Comparison of ENCODE assay signal across 26 cellular contexts in genomic region chr17:50495918-50496317, GRCh38. TPM values are rescaled to one million over a fixed set of nuclear protein-coding genes. Genes with fewer than 3 reads are reported as not detected.
A peak's percentile ranks its signal among the peaks of the same experiment; 100 is the strongest.
DNase-seq lines count a peak whose midpoint lies in the region; ATAC-seq, FAIRE-seq and TF ChIP-seq lines count a peak whose summit lies in the region.
"Had no signal": no experiment of that assay in that cellular context is flagged by ENCODE, and none has a peak within 500 bp of the region (broad histone marks: within the 10 kb centered on the region; RNA-seq: fewer than 3 reads in every experiment).

No MANE protein-coding gene starts in this region.

- no peaks in the 10 kb centered on the region for H3K4me1 Mint-ChIP-seq in astrocyte (ENCODE audit: low read depth, unreplicated experiment)
- H3K4me1 Mint-ChIP-seq: activated naive CD4-positive, alpha-beta T cell treated with anti-CD3 and anti-CD28 coated beads, Interleukin-2, amount 10 ng/mL, durations not matched to agents 7 days and 5 days; CD4-positive, alpha-beta memory T cell; immature natural killer cell; T-helper 17 cell had no signal

- H3K27ac ChIP-seq in astrocyte (ENCODE audit: low read depth, low read length): no peak overlapping the region
- H3K27ac ChIP-seq: sigmoid colon, transverse colon had no signal

- no peaks in the 10 kb centered on the region for H3K27me3 ChIP-seq in astrocyte (ENCODE audit: insufficient read depth, low read length)
- H3K27me3 ChIP-seq: sigmoid colon, transverse colon had no signal

- no peak overlapping the region for H3K27ac Mint-ChIP-seq in astrocyte (ENCODE audit: unreplicated experiment)
- H3K27ac Mint-ChIP-seq: activated naive CD4-positive, alpha-beta T cell treated with anti-CD3 and anti-CD28 coated beads, Interleukin-2, amount 10 ng/mL, durations not matched to agents 7 days and 5 days; activated T-cell treated with anti-CD3 and anti-CD28 coated beads, Interleukin-2, amount 50 U/mL, for 72 hours; CD4-positive, alpha-beta memory T cell; immature natural killer cell; T-helper 17 cell had no signal

- H3K4me2 ChIP-seq in astrocyte (ENCODE audit: low read length): no peak overlapping the region

- no peak overlapping the region for H2AFZ ChIP-seq in astrocyte (ENCODE audit: low read depth, low read length)

- no peaks in the 10 kb centered on the region for H3K9me3 Mint-ChIP-seq in astrocyte (ENCODE audit: unreplicated experiment)
- H3K9me3 Mint-ChIP-seq: activated naive CD4-positive, alpha-beta T cell treated with anti-CD3 and anti-CD28 coated beads, Interleukin-2, amount 10 ng/mL, durations not matched to agents 7 days and 5 days; activated T-cell treated with anti-CD3 and anti-CD28 coated beads, Interleukin-2, amount 50 U/mL, for 72 hours; CD4-positive, alpha-beta memory T cell; immature natural killer cell had no signal

- no peaks in the 10 kb centered on the region for H4K20me1 ChIP-seq in astrocyte (ENCODE audit: insufficient read depth, low read length)

- no peak overlapping the region for H3K9ac ChIP-seq in astrocyte (ENCODE audit: low read length)

- no peaks in the 10 kb centered on the region for H3K4me1 ChIP-seq in astrocyte (ENCODE audit: insufficient read depth, low read length)
- H3K4me1 ChIP-seq: sigmoid colon had no signal

- no peak overlapping the region for H3K4me3 ChIP-seq in astrocyte (ENCODE audit: insufficient read depth, low read depth, low read length)
- H3K4me3 ChIP-seq in retinal pigment epithelial cell (ENCODE audit: low read length): no peak overlapping the region
- H3K4me3 ChIP-seq: sigmoid colon, transverse colon had no signal

- no peaks in the 10 kb centered on the region for H3K9me3 ChIP-seq in astrocyte (ENCODE audit: insufficient read depth, low read depth, low read length)
- H3K9me3 ChIP-seq: sigmoid colon, transverse colon had no signal

- no peak overlapping the region for H3K4me3 Mint-ChIP-seq in astrocyte (ENCODE audit: unreplicated experiment)
- H3K4me3 Mint-ChIP-seq: activated naive CD4-positive, alpha-beta T cell treated with anti-CD3 and anti-CD28 coated beads, Interleukin-2, amount 10 ng/mL, durations not matched to agents 7 days and 5 days; activated T-cell treated with anti-CD3 and anti-CD28 coated beads, Interleukin-2, amount 50 U/mL, for 72 hours; CD4-positive, alpha-beta memory T cell; immature natural killer cell; T-helper 17 cell had no signal

- peak; percentile 20 for FAIRE-seq in HTR-8/SVneo (lab: Jason Lieb, UNC)
- FAIRE-seq in astrocyte (lab: Jason Lieb, UNC): no peak
- no peak for FAIRE-seq in GM12891 (lab: Jason Lieb, UNC)
- FAIRE-seq: endothelial cell of umbilical vein had no signal

- H3K79me2 ChIP-seq in astrocyte (ENCODE audit: insufficient read depth, low read length): no peaks in the 10 kb centered on the region

- peaks cover 6% of the 10 kb centered on the region for H3K27me3 Mint-ChIP-seq in astrocyte (ENCODE audit: low read depth, unreplicated experiment)
- H3K27me3 Mint-ChIP-seq: T-helper 17 cell had no signal

- DNase-seq in HTR-8/SVneo (ENCODE audit: insufficient read length, low spot score): no peak
- DNase-seq in astrocyte (ENCODE audit: low read depth): peak; percentile 59
- peak; percentile 48 for DNase-seq in retinal pigment epithelial cell (ENCODE audit: low read depth)
- no peak for DNase-seq in GM12891 (ENCODE audit: insufficient read length, low spot score)
- DNase-seq in midbrain (lab: John Stamatoyannopoulos, UW): no peak
- DNase-seq: activated CD4-positive, alpha-beta T cell treated with anti-CD3 and anti-CD28 coated beads for 48 hours; activated naive CD4-positive, alpha-beta T cell treated with anti-CD3 and anti-CD28 coated beads, Interleukin-2, amount 10 ng/mL, durations not matched to agents 7 days and 5 days; activated T-cell treated with anti-CD3 and anti-CD28 coated beads, Interleukin-2, amount 50 U/mL, for 72 hours; caudate nucleus; CD4-positive, alpha-beta memory T cell; dermis blood vessel endothelial cell; DMS153; GF-D8; immature natural killer cell; left ventricle myocardium superior; NCI-H1417; NCI-H2081 treated with DMSO at 0.1 percent for 48 hours; sigmoid colon; stimulated activated CD8-positive, alpha-beta memory T cell treated with anti-CD3 and anti-CD28 coated beads, Interleukin-4, amount 100 ng/mL, for 48 hours; T-helper 17 cell; transverse colon had no signal

- no peak for ATAC-seq in HG03159 (IDR thresholded peaks at IDR 0.05; ENCODE audit: unreplicated experiment)
- ATAC-seq: activated T-cell treated with anti-CD3 and anti-CD28 coated beads, Interleukin-2, amount 50 U/mL, for 72 hours; left ventricle myocardium superior; T-helper 17 cell had no signal

- TF ChIP-seq POLR2A in GM12891 (IDR thresholded peaks at IDR 0.05; ENCODE audit: low read depth, low read length): no peak

- no peaks in the 10 kb centered on the region for H3K36me3 Mint-ChIP-seq in astrocyte (ENCODE audit: low read depth, unreplicated experiment)
- H3K36me3 Mint-ChIP-seq: activated naive CD4-positive, alpha-beta T cell treated with anti-CD3 and anti-CD28 coated beads, Interleukin-2, amount 10 ng/mL, durations not matched to agents 7 days and 5 days; CD4-positive, alpha-beta memory T cell; immature natural killer cell had no signal

- no peaks in the 10 kb centered on the region for H3K36me3 ChIP-seq in astrocyte (ENCODE audit: insufficient read depth, low read length)
- H3K36me3 ChIP-seq: sigmoid colon, transverse colon had no signal

- TF ChIP-seq CTCF in astrocyte (IDR thresholded peaks at IDR 0.05; ENCODE audit: insufficient read depth, low read depth, low read length): no peak
- TF ChIP-seq CTCF in retinal pigment epithelial cell (conservative IDR thresholded peaks at IDR 0.05; ENCODE audit: low read depth, low read length): no peak

TF ChIP-seq in GM12891, 5 proteins besides CTCF, POLR2A, EP300 and RAD21:
- no peak for TF ChIP-seq SPI1 (IDR thresholded peaks at IDR 0.05; ENCODE audit: low read depth, low read length)
- no peak for TF ChIP-seq PAX5 (IDR thresholded peaks at IDR 0.05; ENCODE audit: insufficient read depth, low read length, severe bottlenecking)
- TF ChIP-seq TAF1 (IDR thresholded peaks at IDR 0.05; ENCODE audit: low read depth, low read length): no peak
- TF ChIP-seq POLR2AphosphoS5 (IDR thresholded peaks at IDR 0.05; ENCODE audit: low read depth, low read length): no peak
- TF ChIP-seq POU2F2 (IDR thresholded peaks at IDR 0.05; ENCODE audit: low read depth, low read length): no peak

RNA-seq across cellular contexts. Expression of gene MYCBPAP, which starts 12.3 kb away (rescaled TPM):
- total RNA-seq in astrocyte: 0.99 and 1.4 TPM in 2 replicates
- 2.4 TPM for polyA plus RNA-seq in GM12891 (2012; ENCODE audit: low read depth, missing spikeins)

RNA-seq across cellular contexts. Expression of gene RSAD1, which starts 17.3 kb away (rescaled TPM):
- 18.8 and 21.6 TPM in 2 replicates for total RNA-seq in astrocyte
- polyA plus RNA-seq in GM12891 (2012; ENCODE audit: low read depth, missing spikeins): 7.8 TPM

RNA-seq across cellular contexts. Expression of gene CHAD, which starts 27.2 kb away (rescaled TPM):
- not detected in 2 replicates for total RNA-seq in astrocyte
- not detected for polyA plus RNA-seq in GM12891 (2012; ENCODE audit: low read depth, missing spikeins)
- total RNA-seq: activated T-cell treated with anti-CD3 and anti-CD28 coated beads, Interleukin-2, amount 50 U/mL, for 72 hours; CD4-positive, alpha-beta memory T cell; dermis blood vessel endothelial cell; endothelial cell of umbilical vein; NCI-H460; sigmoid colon; SK-MEL-5; T-helper 17 cell had no signal
- polyA plus RNA-seq: endothelial cell of umbilical vein, immature natural killer cell, neural cell had no signal

RNA-seq across cellular contexts. Expression of gene EPN3, which starts 36.6 kb away (rescaled TPM):
- total RNA-seq in astrocyte: 0.24 and 1.7 TPM in 2 replicates
- not detected for polyA plus RNA-seq in GM12891 (2012; ENCODE audit: low read depth, missing spikeins)
- total RNA-seq: activated T-cell treated with anti-CD3 and anti-CD28 coated beads, Interleukin-2, amount 50 U/mL, for 72 hours; CD4-positive, alpha-beta memory T cell; endothelial cell of umbilical vein; sigmoid colon; SK-MEL-5; T-helper 17 cell had no signal
- polyA plus RNA-seq: CD4-positive, alpha-beta memory T cell; endothelial cell of umbilical vein; immature natural killer cell; neural cell had no signal

RNA-seq across cellular contexts. Expression of gene SPATA20, which starts 51.1 kb away (rescaled TPM):
- 32.0 and 35.9 TPM in 2 replicates for total RNA-seq in astrocyte
- 26.5 TPM for polyA plus RNA-seq in GM12891 (2012; ENCODE audit: low read depth, missing spikeins)

Comparison
In these comparisons a context has a peak if more than half of its experiments do, and no peak if none do; other contexts are left out.
1. DNase-seq: peak in astrocyte (single experiment) and retinal pigment epithelial cell (single experiment); none in HTR-8/SVneo (single experiment), GM12891 (single experiment) and midbrain (single experiment).